In the genomic region with DNA sequence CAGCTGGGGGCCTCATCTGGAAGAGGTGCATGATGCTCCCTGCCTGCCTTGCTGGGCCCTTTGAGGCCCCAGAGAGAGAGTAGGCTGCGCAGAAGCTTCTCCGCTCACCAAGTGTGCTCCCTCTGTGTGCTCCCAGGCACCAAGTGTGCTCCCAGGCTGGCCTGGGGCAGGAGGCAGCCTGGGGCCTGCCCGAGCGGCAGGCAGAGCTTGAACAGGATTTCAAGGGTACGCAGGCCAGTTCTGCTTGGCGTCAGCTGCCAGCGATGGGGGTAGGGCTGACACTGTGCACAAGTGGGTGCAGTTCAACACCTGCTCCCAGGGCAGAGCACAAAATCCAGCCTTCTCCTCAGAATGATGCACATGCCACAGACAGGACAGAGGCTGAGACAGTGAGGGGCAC, we compare ENCODE assay signal across 18 cellular contexts.
DNase-seq lines count a peak whose midpoint lies in the region; ATAC-seq and TF ChIP-seq lines count a peak whose summit lies in the region.
"Had no signal": no experiment of that assay in that cellular context is flagged by ENCODE, and none has a peak within 500 bp of the region (broad histone marks: within the 10 kb centered on the region; RNA-seq: fewer than 3 reads in every experiment).

No MANE protein-coding gene starts in this region.

- peak overlapping the region in 1 of 3 donors; percentile 50 for H3K4me3 Mint-ChIP-seq in T-cell
- H3K4me3 Mint-ChIP-seq: HFFc6 had no signal

- TF ChIP-seq POLR2A in tibial nerve (IDR thresholded peaks at IDR 0.05): no peak

- ATAC-seq in Right ventricle myocardium inferior (peak; percentile 33), T-cell (replicated peaks in 1 of 4) (no peak)
- ATAC-seq: mucosa of descending colon had no signal

- H3K27me3 ChIP-seq in muscle layer of colon (ENCODE audit: control insufficient read depth in 1 of 2, insufficient read depth in 2 of 2, low read length in 2 of 2): no peaks in the 10 kb centered on the region
- H3K27me3 ChIP-seq in tibial nerve: no peaks in the 10 kb centered on the region
- H3K27me3 ChIP-seq: esophagus muscularis mucosa, stomach had no signal

- intact Hi-C loops in Right ventricle myocardium inferior (cut with DNase I): loop anchor here (2.0 to 5.0 kb wide), 3 partner anchors 62 to 118 kb away; no protein-coding TSS in a partner anchor
- intact Hi-C loops in cardiac septum (cut with DNase I): no loop called here

- H3K4me1 ChIP-seq in muscle layer of colon (ENCODE audit: insufficient read depth, low read length) (peaks cover 51% of the 10 kb centered on the region), tibial nerve (peaks cover 3 to 94% (median 75%) of the 10 kb centered on the region in 4 donors)

- no peak for TF ChIP-seq EP300 in tibial nerve (IDR thresholded peaks at IDR 0.05)

- peak overlapping the region; percentile 52 for H3K27ac ChIP-seq in muscle layer of colon (ENCODE audit: low read depth, low read length)
- H3K27ac ChIP-seq in tibial nerve: peak overlapping the region in 3 of 4 donors; percentile 55 to 95 (median 83)
- H3K27ac ChIP-seq: esophagus muscularis mucosa, stomach had no signal

- no peak for TF ChIP-seq CTCF in tibial nerve (IDR thresholded peaks at IDR 0.05)

- no peaks in the 10 kb centered on the region for H3K36me3 ChIP-seq in muscle layer of colon (ENCODE audit: insufficient read depth, low read length)
- H3K36me3 ChIP-seq in tibial nerve: peaks cover 0 to 25% (median 0%) of the 10 kb centered on the region in 3 donors

- H3K9ac ChIP-seq in muscle layer of colon (ENCODE audit: low read length): no peak overlapping the region

- POLR2A ChIA-PET in T-cell (lab: Charles Lee): no interaction called here

- H3K36me3 Mint-ChIP-seq in T-cell: peaks cover 14% of the 10 kb centered on the region

- H3K27ac Mint-ChIP-seq in T-cell: peak overlapping the region; percentile 55 to 69
- H3K27ac Mint-ChIP-seq: HFFc6 had no signal

- DNase-seq in Right ventricle myocardium inferior (ENCODE audit: missing footprints): no peak
- no peak for DNase-seq in cardiac septum (ENCODE audit: low spot score)
- no peak for DNase-seq in T-cell
- no peak for DNase-seq in tibial nerve (ENCODE audit: low spot score in 2 of 2)
- no peak for DNase-seq in NCI-H526 treated with DMSO at 0.1 percent for 48 hours (lab: John Stamatoyannopoulos, UW)
- no peak for DNase-seq in Kasumi-1 (lab: John Stamatoyannopoulos, UW)
- no peak for DNase-seq in OCI-M1 (lab: John Stamatoyannopoulos, UW)
- DNase-seq: activated gamma-delta T cell treated with Interleukin-2 at 50 U/mL for 16 hours, HFFc6, kidney glomerular epithelial cell, mucosa of descending colon, NCI-H146, NCI-H774, RPMI8226, stomach, T-helper 1 cell had no signal

- H3K27me3 Mint-ChIP-seq in T-cell: no peaks in the 10 kb centered on the region

- H3K4me3 ChIP-seq in muscle layer of colon (ENCODE audit: low read depth in 1 of 2, low read length in 2 of 2) (no peak overlapping the region), tibial nerve (no peak overlapping the region)
- H3K4me3 ChIP-seq: esophagus muscularis mucosa, mucosa of descending colon, stomach had no signal

- peaks cover 44 to 74% (median 52%) of the 10 kb centered on the region in 3 donors for H3K4me1 Mint-ChIP-seq in T-cell

- 81 to 100% methylated on average over 1 to 7 of the region's 7 CpGs for WGBS in tibial nerve, 2 donors

- H3K9me3 Mint-ChIP-seq in T-cell: no peaks in the 10 kb centered on the region
- H3K9me3 Mint-ChIP-seq: HFFc6 had no signal

- H3K9me3 ChIP-seq in muscle layer of colon (ENCODE audit: low read length): no peaks in the 10 kb centered on the region
- no peaks in the 10 kb centered on the region for H3K9me3 ChIP-seq in tibial nerve
- H3K9me3 ChIP-seq: esophagus muscularis mucosa, mucosa of descending colon, stomach had no signal

- CTCF ChIA-PET in T-cell (lab: Charles Lee): no interaction called here
